Comparison of ENCODE assay signal across 8 cellular contexts in the genomic region with DNA sequence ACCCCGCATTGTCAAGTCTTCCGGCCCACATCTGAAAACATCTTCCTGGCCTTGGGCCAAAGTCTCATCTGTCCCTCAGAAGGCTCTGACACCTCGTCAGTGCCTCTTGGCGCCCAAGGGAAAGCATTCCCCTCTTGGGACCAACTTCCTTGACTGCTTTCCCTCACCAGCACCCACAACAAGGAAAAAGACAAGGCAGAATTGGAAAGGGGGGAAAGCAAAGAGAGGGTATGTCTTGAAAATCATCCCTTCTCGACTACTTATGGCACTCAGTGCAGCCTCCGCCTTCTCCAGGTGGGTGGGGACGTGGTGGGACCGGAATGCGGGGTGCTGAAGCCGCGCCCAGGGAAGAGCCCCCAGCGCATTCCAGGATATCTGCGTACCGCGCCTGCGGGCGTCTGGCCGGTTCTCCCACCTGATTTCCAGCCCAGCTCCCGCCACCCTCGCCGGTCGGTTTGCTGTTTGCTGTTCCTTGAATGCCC. TPM values are rescaled to one million over a fixed set of nuclear protein-coding genes. Genes with fewer than 3 reads are reported as not detected.
A peak's percentile ranks its signal among the peaks of the same experiment; 100 is the strongest.
DNase-seq lines count a peak whose midpoint lies in the region; ATAC-seq and TF ChIP-seq lines count a peak whose summit lies in the region.

No MANE protein-coding gene starts in this region.

- peak overlapping the region; percentile 98 for H3K4me2 ChIP-seq in PC-3 (ENCODE audit: low read length)

- peak overlapping the region; percentile 87 for H2AFZ ChIP-seq in PC-3 (ENCODE audit: low read length)

- H3K9me3 ChIP-seq in BE2C (no peaks in the 10 kb centered on the region), PC-3 (ENCODE audit: low read length) (no peaks in the 10 kb centered on the region), duodenal mucosa (ENCODE audit: control insufficient read depth in 1 of 2, low read length in 2 of 2) (no peaks in the 10 kb centered on the region), mononuclear cell (ENCODE audit: low read depth, low read length) (no peaks in the 10 kb centered on the region)

- ATAC-seq in GM19351 (IDR thresholded peaks at IDR 0.05; ENCODE audit: unreplicated experiment), result peak; percentile 10
- peak; percentile 10 for ATAC-seq in PC-3
- no peak for ATAC-seq in HG03521 (IDR thresholded peaks at IDR 0.05; ENCODE audit: unreplicated experiment)

- H3K4me1 ChIP-seq in BE2C (no peaks in the 10 kb centered on the region), PC-3 (ENCODE audit: insufficient read depth, low read length) (peaks cover 45% of the 10 kb centered on the region), duodenal mucosa (ENCODE audit: control insufficient read depth in 1 of 2, insufficient read depth in 2 of 2, low read length in 2 of 2) (peaks cover 49 to 53% of the 10 kb centered on the region in 2 donors), mononuclear cell (ENCODE audit: insufficient read depth, low read length) (peaks cover 64% of the 10 kb centered on the region)

- H3K27me3 ChIP-seq in BE2C (no peaks in the 10 kb centered on the region), PC-3 (ENCODE audit: low read length) (no peaks in the 10 kb centered on the region), duodenal mucosa (ENCODE audit: control insufficient read depth in 1 of 2, insufficient read depth in 2 of 2, low read length in 2 of 2) (no peaks in the 10 kb centered on the region), mononuclear cell (ENCODE audit: insufficient read depth, low read length) (no peaks in the 10 kb centered on the region)

- H3K79me2 ChIP-seq in PC-3 (ENCODE audit: low read length), result peaks cover 59% of the 10 kb centered on the region

- no peaks in the 10 kb centered on the region for H4K20me1 ChIP-seq in PC-3 (ENCODE audit: low read length)

- TF ChIP-seq CTCF in BE2C (IDR thresholded peaks at IDR 0.05; ENCODE audit: low read depth, low read length), result no peak
- TF ChIP-seq CTCF in PC-3 (conservative IDR thresholded peaks at IDR 0.05; ENCODE audit: low read depth, low read length), result no peak

- peak overlapping the region; percentile 97 for H3K4me3 ChIP-seq in BE2C (ENCODE audit: low read depth, low read length)
- H3K4me3 ChIP-seq in PC-3 (ENCODE audit: low read length), result peak overlapping the region; percentile 84
- peak overlapping the region; percentile 77 to 95 for H3K4me3 ChIP-seq in duodenal mucosa (ENCODE audit: low read depth in 1 of 2, low read length in 2 of 2)
- H3K4me3 ChIP-seq in mononuclear cell (ENCODE audit: low read length), result peak overlapping the region; percentile 69

- no peaks in the 10 kb centered on the region for H3K9me2 ChIP-seq in PC-3 (replicated peaks; ENCODE audit: low read length)

- peaks cover 5% of the 10 kb centered on the region for H3F3A ChIP-seq in PC-3 (ENCODE audit: low read length, unreplicated experiment)

- intact Hi-C loops in PC-3 (cut with micrococcal nuclease), result loop anchor here (1.0 kb wide), 1 partner anchor 22 kb away; a partner anchor contains a TSS

- H3K9ac ChIP-seq in PC-3 (ENCODE audit: low read length) (peak overlapping the region; percentile 83), duodenal mucosa (ENCODE audit: low read depth in 1 of 2, low read length in 2 of 2) (peak overlapping the region; percentile 71 to 94)

- no TSS peak for BruUV-seq in PC-3 (replicated peaks; lab: Mats Ljungman, UMichigan)

- CTCF ChIA-PET in PC-3 (lab: Charles Lee), result interaction anchor here (0.5 to 1.5 kb wide), 4 partner anchors 17 to 292 kb away, joined by 3 to 7 read pairs (median 4); a partner anchor contains a TSS

- H3K27ac ChIP-seq in PC-3 (ENCODE audit: low read length) (peak overlapping the region; percentile 64), duodenal mucosa (ENCODE audit: low read depth, low read length) (peak overlapping the region; percentile 83)

- POLR2A ChIA-PET in PC-3 (lab: Charles Lee; ENCODE audit: unreplicated experiment), result interaction anchor here (0.5 to 0.7 kb wide), 9 partner anchors 10 to 874 kb away, joined by 4 to 13 read pairs (median 6); a partner anchor contains a TSS

- H3K36me3 ChIP-seq in BE2C, result peaks cover 3% of the 10 kb centered on the region
- H3K36me3 ChIP-seq in PC-3 (ENCODE audit: low read depth, low read length), result no peaks in the 10 kb centered on the region; the same call in 1 of the 2 replicates
- H3K36me3 ChIP-seq in duodenal mucosa (ENCODE audit: control insufficient read depth in 1 of 2, insufficient read depth in 2 of 2, low read length in 2 of 2), result peaks cover 0 to 11% of the 10 kb centered on the region in 2 donors

- DNase-seq in BE2C, result no peak
- DNase-seq in PC-3, result peak; percentile 90
- no peak for DNase-seq in middle frontal gyrus (ENCODE audit: extremely low spot score, low spot score)
- DNase-seq in activated CD4-positive, alpha-beta T cell treated with anti-CD3 and anti-CD28 coated beads, Interleukin-2, amount 50 U/mL, for 1 hour, result no peak

RNA-seq across cellular contexts. Expression of a gene that starts 0.6 kb away (rescaled TPM):
- 88.3 TPM for polyA plus RNA-seq in BE2C (2012; ENCODE audit: insufficient read depth, insufficient read length, low read depth)
- total RNA-seq in PC-3 (2014; rRNA removed) (201 and 224 TPM in 2 replicates), mononuclear cell (15.8 TPM)

RNA-seq across cellular contexts. Expression of a gene that starts 3.8 kb away (rescaled TPM):
- polyA plus RNA-seq in BE2C (2012; ENCODE audit: insufficient read depth, insufficient read length, low read depth), result 14.1 TPM
- total RNA-seq in PC-3 (2014; rRNA removed) (22.9 and 28.7 TPM in 2 replicates), mononuclear cell (2.4 TPM)

RNA-seq across cellular contexts. Expression of a gene that starts 5.5 kb away (rescaled TPM):
- 43.8 TPM for polyA plus RNA-seq in BE2C (2012; ENCODE audit: insufficient read depth, insufficient read length, low read depth)
- total RNA-seq in PC-3 (2014; rRNA removed), result 17.6 and 21.0 TPM in 2 replicates
- total RNA-seq in mononuclear cell, result 31.2 TPM

RNA-seq across cellular contexts. Expression of a gene that starts 13.6 kb away (rescaled TPM):
- polyA plus RNA-seq in BE2C (2012; ENCODE audit: insufficient read depth, insufficient read length, low read depth), result 209 TPM
- 377 and 388 TPM in 2 replicates for total RNA-seq in PC-3 (2014; rRNA removed)
- 160 TPM for total RNA-seq in mononuclear cell

RNA-seq across cellular contexts. Expression of a gene that starts 17.4 kb away (rescaled TPM):
- polyA plus RNA-seq in BE2C (2012; ENCODE audit: insufficient read depth, insufficient read length, low read depth), result 167 TPM
- total RNA-seq in PC-3 (2014; rRNA removed) (27.3 and 38.0 TPM in 2 replicates), mononuclear cell (37.3 TPM)

Comparison
In these comparisons a context has a peak if more than half of its experiments do, and no peak if none do; other contexts are left out.
1. RNA of a gene that starts 0.6 kb away (total RNA-seq): 201 to 224 TPM in PC-3; 15.8 TPM in mononuclear cell (single experiment); every median in the first group is over 10 times any median in the second.
2. Peak in every context shown above with its lines, with median percentiles within 50 percentile points of each other: H3K4me3 ChIP-seq.